Comparison of ENCODE assay signal across 1 cellular context in genomic region chr17:76356803-76357456, GRCh38.
A peak's percentile ranks its signal among the peaks of the same experiment; 100 is the strongest.
TF ChIP-seq lines count a peak whose summit lies in the region.

No MANE protein-coding gene starts in this region.

TF ChIP-seq in HepG2, 621 proteins besides CTCF, POLR2A, EP300 and RAD21 (continues in another document):
- TF ChIP-seq PAXIP1 (CRISPR knock-in tag; conservative IDR thresholded peaks at IDR 0.05) (peak; percentile 36; the same call in 1 of the 2 replicates), SMARCE1 (IDR thresholded peaks at IDR 0.05; ENCODE audit: borderline replicate concordance) (no peak), ZNF574 (CRISPR knock-in tag; IDR thresholded peaks at IDR 0.05) (0 out of 2 replicates have a peak, but pooled peaks have one; percentile 28), POLR2AphosphoS5 (IDR thresholded peaks at IDR 0.05; ENCODE audit: low read depth, low read length) (no peak), DPF2 (CRISPR knock-in tag; IDR thresholded peaks at IDR 0.05; ENCODE audit: borderline replicate concordance, low read depth) (0 out of 2 replicates have a peak, but pooled peaks have one; percentile 28), HOXA3 (CRISPR knock-in tag; IDR thresholded peaks at IDR 0.05) (peak; percentile 29; the same call in 1 of the 2 replicates), ZNF672 (CRISPR knock-in tag; IDR thresholded peaks at IDR 0.05) (no peak), MED1 (CRISPR knock-in tag; IDR thresholded peaks at IDR 0.05) (peak; percentile 30; the same call in 1 of the 2 replicates), ELF3 (CRISPR knock-in tag; IDR thresholded peaks at IDR 0.05) (peak; percentile 52; the same call in 1 of the 2 replicates), RFX1 (IDR thresholded peaks at IDR 0.05) (peak; percentile 42), ZSCAN29 (CRISPR knock-in tag; conservative IDR thresholded peaks at IDR 0.05) (0 out of 2 replicates have a peak, but pooled peaks have one; percentile 24), ZNF121 (CRISPR knock-in tag; IDR thresholded peaks at IDR 0.05) (0 out of 2 replicates have a peak, but pooled peaks have one; percentile 26), ZNF430 (CRISPR knock-in tag; IDR thresholded peaks at IDR 0.05) (no peak), ZNF24 (IDR thresholded peaks at IDR 0.05) (peak; percentile 55; the same call in 1 of the 2 replicates), GABPB1 (CRISPR knock-in tag; IDR thresholded peaks at IDR 0.05) (peak; percentile 45), IRF1 (CRISPR knock-in tag; IDR thresholded peaks at IDR 0.05; ENCODE audit: low read depth) (no peak), SP140L (CRISPR knock-in tag; IDR thresholded peaks at IDR 0.05; ENCODE audit: borderline replicate concordance) (no peak), ZNF776 (CRISPR knock-in tag; IDR thresholded peaks at IDR 0.05) (no peak), ARNT2 (CRISPR knock-in tag; IDR thresholded peaks at IDR 0.05; ENCODE audit: low read depth) (no peak), ZNF432 (CRISPR knock-in tag; IDR thresholded peaks at IDR 0.05; ENCODE audit: borderline replicate concordance) (no peak), GFI1 (CRISPR knock-in tag; IDR thresholded peaks at IDR 0.05; ENCODE audit: borderline replicate concordance) (0 out of 2 replicates have a peak, but pooled peaks have one; percentile 21), RERE (CRISPR knock-in tag; IDR thresholded peaks at IDR 0.05; ENCODE audit: low read depth) (no peak), FOXA3 (CRISPR knock-in tag; IDR thresholded peaks at IDR 0.05) (peak; percentile 76), ZGPAT (CRISPR knock-in tag; IDR thresholded peaks at IDR 0.05) (0 out of 2 replicates have a peak, but pooled peaks have one; percentile 2), MYC (CRISPR knock-in tag; IDR thresholded peaks at IDR 0.05; ENCODE audit: borderline replicate concordance) (0 out of 2 replicates have a peak, but pooled peaks have one; percentile 16), FOXA1 (IDR thresholded peaks at IDR 0.05) (peak; percentile 76), FOXA1 (CRISPR knock-in tag; IDR thresholded peaks at IDR 0.05) (peak; percentile 93), SAP130 (CRISPR knock-in tag; IDR thresholded peaks at IDR 0.05; ENCODE audit: low read depth) (peak; percentile 76), ZNF609 (CRISPR knock-in tag; IDR thresholded peaks at IDR 0.05; ENCODE audit: borderline replicate concordance) (peak; percentile 40; the same call in 1 of the 2 replicates), GABPA (IDR thresholded peaks at IDR 0.05; ENCODE audit: low read depth, low read length) (no peak), GABPA (CRISPR knock-in tag; IDR thresholded peaks at IDR 0.05; ENCODE audit: low read depth) (peak; percentile 10; the same call in 1 of the 2 replicates), NR2F2 (IDR thresholded peaks at IDR 0.05; ENCODE audit: borderline replicate concordance, low read depth) (no peak), ZNF800 (CRISPR knock-in tag; IDR thresholded peaks at IDR 0.05) (0 out of 2 replicates have a peak, but pooled peaks have one; percentile 22), ZNF431 (CRISPR knock-in tag; IDR thresholded peaks at IDR 0.05; ENCODE audit: borderline replicate concordance, low read depth) (no peak), MLX (CRISPR knock-in tag; IDR thresholded peaks at IDR 0.05) (0 out of 2 replicates have a peak, but pooled peaks have one; percentile 14), HMG20A (CRISPR knock-in tag; IDR thresholded peaks at IDR 0.05; ENCODE audit: borderline replicate concordance) (0 out of 2 replicates have a peak, but pooled peaks have one; percentile 5), IKZF4 (CRISPR knock-in tag; IDR thresholded peaks at IDR 0.05; ENCODE audit: borderline replicate concordance, low read depth, not compliant biosample characterization) (peak; percentile 3)
